In the genomic region with DNA sequence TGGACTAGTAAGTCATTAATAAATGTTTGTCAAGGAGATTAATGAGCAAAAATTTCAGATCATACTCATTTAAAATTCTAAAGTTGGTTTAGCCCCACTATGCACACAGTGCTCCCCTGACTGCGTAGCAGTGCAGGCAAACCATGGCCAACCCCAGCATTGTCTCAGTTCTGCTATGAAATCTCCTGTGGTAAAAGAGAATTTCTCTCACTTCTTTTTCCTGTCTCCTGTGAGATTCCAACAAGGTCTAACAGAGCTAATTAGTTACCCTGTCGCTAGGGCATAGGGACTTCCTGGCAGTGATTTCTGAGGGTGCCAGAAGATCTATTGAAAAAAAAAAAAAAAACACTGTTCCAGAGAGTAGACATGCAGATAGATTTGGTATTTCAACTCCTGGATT, we compare ENCODE assay signal across 17 cellular contexts.
"Had no signal": no experiment of that assay in that cellular context is flagged by ENCODE, and none has a peak within 500 bp of the region (broad histone marks: within the 10 kb centered on the region; RNA-seq: fewer than 3 reads in every experiment).

No MANE protein-coding gene starts in this region.

- H3K27me3 ChIP-seq: esophagus muscularis mucosa, gastroesophageal sphincter, heart left ventricle, spleen, thyroid gland had no signal

- H3K36me3 Mint-ChIP-seq: activated naive CD8-positive, alpha-beta T cell; immature natural killer cell; memory B cell; naive thymus-derived CD4-positive, alpha-beta T cell; stimulated activated naive B cell treated with anti-CD40 and anti-IgM and Interleukin-4, amounts not matched to agents 10 μg/mL and 1 μg/mL and 100 μg/mL, for 72 hours had no signal

- H3K4me1 Mint-ChIP-seq: activated CD4-positive, alpha-beta T cell treated with anti-CD3 and anti-CD28 coated beads for 36 hours; immature natural killer cell; memory B cell; naive thymus-derived CD4-positive, alpha-beta T cell; stimulated activated naive B cell treated with anti-CD40 and anti-IgM and Interleukin-4, amounts not matched to agents 10 μg/mL and 1 μg/mL and 100 μg/mL, for 72 hours had no signal

- H3K4me1 ChIP-seq: esophagus muscularis mucosa, gastroesophageal sphincter, heart left ventricle, spleen, thyroid gland had no signal

- H3K9me3 ChIP-seq: esophagus muscularis mucosa, gastroesophageal sphincter, heart left ventricle, spleen, thyroid gland had no signal

- H3K4me3 Mint-ChIP-seq: activated CD4-positive, alpha-beta T cell treated with anti-CD3 and anti-CD28 coated beads for 36 hours; activated naive CD8-positive, alpha-beta T cell; activated T-helper 1 cell treated with anti-CD3 and anti-CD28 coated beads, Interleukin-12 subunit alpha, Interleukin-12 subunit beta, Interleukin-2, Interleukin-4 antibody, amounts not matched to agents 30 ng/mL and 10 ng/mL and 1 ng/mL, durations not matched to agents 14 hours and 24 hours and 36 hours; immature natural killer cell; memory B cell; stimulated activated naive B cell treated with anti-CD40 and anti-IgM and Interleukin-4, amounts not matched to agents 10 μg/mL and 1 μg/mL and 100 μg/mL, for 72 hours had no signal

- H3K4me3 ChIP-seq: coronary artery, esophagus muscularis mucosa, gastroesophageal sphincter, heart left ventricle, spleen, thyroid gland had no signal

- DNase-seq: activated CD4-positive, alpha-beta T cell treated with anti-CD3 and anti-CD28 coated beads for 36 hours; activated CD4-positive, alpha-beta T cell treated with anti-CD3 and anti-CD28 coated beads, Interleukin-2, amount 50 U/mL, for 48 hours; activated gamma-delta T cell treated with Interleukin-2 at 50 U/mL for 16 hours; activated T-cell treated with anti-CD3 and anti-CD28 coated beads for 4 hours; central memory CD4-positive, alpha-beta T cell; heart left ventricle; immature natural killer cell; naive thymus-derived CD4-positive, alpha-beta T cell; spleen; stimulated activated naive B cell treated with anti-CD40 and anti-IgM and Interleukin-4, amounts not matched to agents 10 μg/mL and 1 μg/mL and 100 μg/mL, for 72 hours; thyroid gland had no signal

- H3K27ac ChIP-seq: coronary artery, esophagus muscularis mucosa, gastroesophageal sphincter, heart left ventricle, spleen, thyroid gland had no signal

- H3K27ac Mint-ChIP-seq: activated CD4-positive, alpha-beta T cell treated with anti-CD3 and anti-CD28 coated beads for 36 hours; activated naive CD8-positive, alpha-beta T cell; activated T-helper 1 cell treated with anti-CD3 and anti-CD28 coated beads, Interleukin-12 subunit alpha, Interleukin-12 subunit beta, Interleukin-2, Interleukin-4 antibody, amounts not matched to agents 30 ng/mL and 10 ng/mL and 1 ng/mL, durations not matched to agents 14 hours and 24 hours and 36 hours; immature natural killer cell; memory B cell; naive thymus-derived CD4-positive, alpha-beta T cell; stimulated activated naive B cell treated with anti-CD40 and anti-IgM and Interleukin-4, amounts not matched to agents 10 μg/mL and 1 μg/mL and 100 μg/mL, for 72 hours had no signal

- H3K27me3 Mint-ChIP-seq: activated CD4-positive, alpha-beta T cell treated with anti-CD3 and anti-CD28 coated beads for 36 hours had no signal

- H3K9me3 Mint-ChIP-seq: activated T-helper 1 cell treated with anti-CD3 and anti-CD28 coated beads, Interleukin-12 subunit alpha, Interleukin-12 subunit beta, Interleukin-2, Interleukin-4 antibody, amounts not matched to agents 30 ng/mL and 10 ng/mL and 1 ng/mL, durations not matched to agents 14 hours and 24 hours and 36 hours; memory B cell had no signal

- H3K36me3 ChIP-seq: esophagus muscularis mucosa, gastroesophageal sphincter, heart left ventricle, spleen, thyroid gland had no signal

- ATAC-seq: activated CD4-positive, alpha-beta T cell treated with anti-CD3 and anti-CD28 coated beads for 36 hours; gastroesophageal sphincter; heart left ventricle; naive thymus-derived CD4-positive, alpha-beta T cell had no signal
